Comparison of ENCODE assay signal across 8 cellular contexts in genomic region chr4:53783208-53783859, GRCh38.
"Had no signal": no experiment of that assay in that cellular context is flagged by ENCODE, and none has a peak within 500 bp of the region (broad histone marks: within the 10 kb centered on the region; RNA-seq: fewer than 3 reads in every experiment).

No MANE protein-coding gene starts in this region.

- H2AFZ ChIP-seq: GM23338 had no signal

- H3K4me2 ChIP-seq: GM23338 had no signal

- H3K27ac ChIP-seq: HL-60 had no signal

- H3K4me3 ChIP-seq: GM23338, K562 had no signal

- ATAC-seq: GM23338, K562 had no signal

- FAIRE-seq: H1, H54, HepG2, K562 had no signal

- DNase-seq: H9, HCEC 1CT had no signal
